In the genomic region with DNA sequence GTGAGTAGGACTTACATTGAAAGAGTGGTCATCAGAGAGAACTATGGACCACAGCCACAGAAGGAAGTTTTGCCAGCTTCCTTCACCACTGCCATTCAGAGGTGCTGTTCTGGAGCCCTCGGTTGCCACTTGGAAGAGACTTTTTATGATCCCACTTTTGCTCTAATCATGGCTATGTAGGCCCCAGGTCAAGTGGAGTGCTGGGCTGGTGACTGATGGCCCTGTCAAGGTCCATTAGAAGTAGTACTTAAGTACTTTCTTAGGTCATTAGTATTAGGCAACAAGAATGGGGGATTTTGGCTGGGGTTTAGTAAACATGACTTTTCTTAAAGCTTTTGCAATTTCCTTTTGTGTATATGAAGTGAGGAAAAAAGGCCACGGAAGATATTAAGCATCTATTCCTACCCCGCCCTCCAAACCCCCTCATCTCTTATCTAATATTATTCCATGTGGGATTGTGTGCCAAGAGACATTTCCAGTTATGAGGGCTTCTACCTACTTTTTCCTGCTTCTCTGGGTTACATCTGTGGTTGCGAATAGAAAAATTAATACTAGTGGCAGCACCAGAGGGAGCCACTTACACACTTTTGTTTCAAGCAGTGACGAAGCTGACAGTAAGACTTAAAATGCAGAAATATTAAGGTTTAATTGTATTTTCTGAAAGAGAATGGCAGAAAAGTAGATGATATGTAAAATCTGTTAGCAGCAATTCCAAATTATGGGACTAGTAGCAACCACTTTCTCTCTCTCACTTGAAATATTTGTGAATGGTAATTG, we compare ENCODE assay signal across 9 cellular contexts.
DNase-seq lines count a peak whose midpoint lies in the region; ATAC-seq, FAIRE-seq and TF ChIP-seq lines count a peak whose summit lies in the region.
"Had no signal": no experiment of that assay in that cellular context is flagged by ENCODE, and none has a peak within 500 bp of the region (broad histone marks: within the 10 kb centered on the region; RNA-seq: fewer than 3 reads in every experiment).

No MANE protein-coding gene starts in this region.

- TF ChIP-seq POLR2A in NB4 (IDR thresholded peaks at IDR 0.05; ENCODE audit: extremely low read depth, insufficient read length), result no peak

- no peak overlapping the region for H3K4me3 ChIP-seq in NB4 (ENCODE audit: low read depth, low read length)

- no peak for ATAC-seq in GM18520 (IDR thresholded peaks at IDR 0.05; ENCODE audit: unreplicated experiment)

- DNase-seq in NB4 (ENCODE audit: low read depth), result peak; percentile 38
- DNase-seq in astrocyte of the hippocampus (ENCODE audit: low read depth, low spot score), result peak; percentile 71
- DNase-seq in kidney tubule cell (ENCODE audit: low spot score), result peak; percentile 48
- no peak for DNase-seq in COLO668 (lab: John Stamatoyannopoulos, UW; ENCODE audit: unreplicated experiment)
- DNase-seq in germinal center (ENCODE audit: low spot score), result no peak
- DNase-seq in activated CD8-positive, alpha-beta memory T cell treated with anti-CD3 and anti-CD28 coated beads, Interleukin-2, amount 50 U/mL, for 4 hours, result no peak
- DNase-seq: naive B cell had no signal

- peak; percentile 29 for TF ChIP-seq CTCF in NB4 (IDR thresholded peaks at IDR 0.05; ENCODE audit: low read depth, low read length)

- peak; percentile 91 for FAIRE-seq in G401.6 (lab: Jason Lieb, UNC)

Comparison
In these comparisons a context has a peak if more than half of its experiments do, and no peak if none do; other contexts are left out.
1. DNase-seq: peak in NB4 (single experiment), astrocyte of the hippocampus (single experiment) and kidney tubule cell (single experiment); none in COLO668 (single experiment), germinal center (single experiment) and activated CD8-positive, alpha-beta memory T cell treated with anti-CD3 and anti-CD28 coated beads, Interleukin-2, amount 50 U/mL, for 4 hours (single experiment).